ENCODE assay signal across 1 cellular context in the genomic region with DNA sequence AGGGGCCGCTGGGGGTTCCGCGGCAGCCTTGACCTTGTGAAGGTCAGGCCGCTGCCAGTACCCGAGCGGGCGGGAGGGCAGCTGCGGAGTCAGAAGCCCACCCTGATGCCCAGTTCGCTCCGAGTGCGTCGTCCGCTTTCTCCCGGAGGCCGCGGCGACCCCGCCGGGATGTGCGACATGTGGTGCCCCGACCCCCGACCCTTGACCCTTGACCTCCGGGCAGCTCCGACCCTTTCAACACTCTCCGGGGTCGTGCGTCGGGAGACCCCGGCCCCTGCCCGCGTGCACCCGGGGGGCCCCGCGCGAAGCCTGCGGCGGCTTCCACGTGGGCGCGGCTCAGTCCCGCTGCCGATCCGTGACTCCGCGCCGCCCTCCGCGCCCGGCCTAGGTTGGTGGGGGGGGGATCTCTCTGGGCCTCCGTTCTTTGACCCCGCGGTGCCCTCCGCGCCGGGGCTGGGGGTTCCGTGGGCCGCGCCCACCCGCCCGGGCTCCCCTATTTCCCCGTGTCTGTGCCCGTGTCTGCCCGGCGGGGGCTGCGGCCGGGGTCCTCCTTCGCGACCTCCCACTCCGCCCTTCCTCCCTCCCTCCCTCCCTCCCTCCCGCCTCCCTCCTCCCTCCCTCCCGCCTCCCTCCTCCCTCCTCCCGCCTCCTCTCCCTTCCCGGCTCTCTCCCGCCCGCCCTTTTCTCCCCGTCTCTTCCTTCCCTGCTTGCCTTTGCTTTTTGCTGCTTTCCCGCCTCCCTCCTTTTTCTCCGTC.
TF ChIP-seq lines count a peak whose summit lies in the region.

No MANE protein-coding gene starts in this region.

TF ChIP-seq in A549, 52 proteins besides CTCF, POLR2A, EP300 and RAD21 (continued from another document):
- TF ChIP-seq, protein P1, sequence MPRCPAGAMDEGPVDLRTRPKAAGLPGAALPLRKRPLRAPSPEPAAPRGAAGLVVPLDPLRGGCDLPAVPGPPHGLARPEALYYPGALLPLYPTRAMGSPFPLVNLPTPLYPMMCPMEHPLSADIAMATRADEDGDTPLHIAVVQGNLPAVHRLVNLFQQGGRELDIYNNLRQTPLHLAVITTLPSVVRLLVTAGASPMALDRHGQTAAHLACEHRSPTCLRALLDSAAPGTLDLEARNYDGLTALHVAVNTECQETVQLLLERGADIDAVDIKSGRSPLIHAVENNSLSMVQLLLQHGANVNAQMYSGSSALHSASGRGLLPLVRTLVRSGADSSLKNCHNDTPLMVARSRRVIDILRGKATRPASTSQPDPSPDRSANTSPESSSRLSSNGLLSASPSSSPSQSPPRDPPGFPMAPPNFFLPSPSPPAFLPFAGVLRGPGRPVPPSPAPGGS (IDR thresholded peaks at IDR 0.05): no peak; the same call in 1 of the 3 replicates
- TF ChIP-seq MAFK (IDR thresholded peaks at IDR 0.05; ENCODE audit: partially characterized antibody) (no peak), POLR2AphosphoS2 (conservative IDR thresholded peaks at IDR 0.05; ENCODE audit: low read length) (no peak), HEYL (CRISPR knock-in tag; IDR thresholded peaks at IDR 0.05) (peak; percentile 67; the same call in 1 of the 2 replicates), GATA3 (IDR thresholded peaks at IDR 0.05; ENCODE audit: borderline replicate concordance) (no peak), MYC (IDR thresholded peaks at IDR 0.05; ENCODE audit: borderline replicate concordance, low read length) (peak; percentile 82; the same call in 1 of the 2 replicates), TFCP2L1 (CRISPR knock-in tag; IDR thresholded peaks at IDR 0.05) (peak; percentile 84), CEBPB (IDR thresholded peaks at IDR 0.05) (no peak; a peak in 1 of 4 replicates), SREBF2 (IDR thresholded peaks at IDR 0.05) (no peak), HOXB5 (CRISPR knock-in tag; IDR thresholded peaks at IDR 0.05) (peak; percentile 86; the same call in 1 of the 2 replicates), CBX2 (IDR thresholded peaks at IDR 0.05; ENCODE audit: borderline replicate concordance, low read depth) (no peak), EHF (CRISPR knock-in tag; IDR thresholded peaks at IDR 0.05) (peak; percentile 73; the same call in 1 of the 2 replicates), RCOR1 (IDR thresholded peaks at IDR 0.05; ENCODE audit: low read depth, low read length) (no peak), PHF8 (IDR thresholded peaks at IDR 0.05; ENCODE audit: borderline replicate concordance, low read depth) (peak; percentile 65; the same call in 1 of the 2 replicates), JUN (IDR thresholded peaks at IDR 0.05) (peak in 1 of 2 experiments; percentile 56; a peak in 1 of 5 replicates), HOXB13 (CRISPR knock-in tag; IDR thresholded peaks at IDR 0.05; ENCODE audit: low read depth) (peak; percentile 48; the same call in 1 of the 2 replicates)
- TF ChIP-seq, protein P2, sequence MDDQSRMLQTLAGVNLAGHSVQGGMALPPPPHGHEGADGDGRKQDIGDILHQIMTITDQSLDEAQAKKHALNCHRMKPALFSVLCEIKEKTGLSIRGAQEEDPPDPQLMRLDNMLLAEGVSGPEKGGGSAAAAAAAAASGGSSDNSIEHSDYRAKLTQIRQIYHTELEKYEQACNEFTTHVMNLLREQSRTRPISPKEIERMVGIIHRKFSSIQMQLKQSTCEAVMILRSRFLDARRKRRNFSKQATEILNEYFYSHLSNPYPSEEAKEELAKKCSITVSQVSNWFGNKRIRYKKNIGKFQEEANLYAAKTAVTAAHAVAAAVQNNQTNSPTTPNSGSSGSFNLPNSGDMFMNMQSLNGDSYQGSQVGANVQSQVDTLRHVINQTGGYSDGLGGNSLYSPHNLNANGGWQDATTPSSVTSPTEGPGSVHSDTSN (IDR thresholded peaks at IDR 0.05): peak; percentile 56; the same call in 1 of the 2 replicates
- TF ChIP-seq, protein P3, sequence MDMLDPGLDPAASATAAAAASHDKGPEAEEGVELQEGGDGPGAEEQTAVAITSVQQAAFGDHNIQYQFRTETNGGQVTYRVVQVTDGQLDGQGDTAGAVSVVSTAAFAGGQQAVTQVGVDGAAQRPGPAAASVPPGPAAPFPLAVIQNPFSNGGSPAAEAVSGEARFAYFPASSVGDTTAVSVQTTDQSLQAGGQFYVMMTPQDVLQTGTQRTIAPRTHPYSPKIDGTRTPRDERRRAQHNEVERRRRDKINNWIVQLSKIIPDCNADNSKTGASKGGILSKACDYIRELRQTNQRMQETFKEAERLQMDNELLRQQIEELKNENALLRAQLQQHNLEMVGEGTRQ (IDR thresholded peaks at IDR 0.05): no peak; the same call in 1 of the 2 replicates
- TF ChIP-seq, protein P4, sequence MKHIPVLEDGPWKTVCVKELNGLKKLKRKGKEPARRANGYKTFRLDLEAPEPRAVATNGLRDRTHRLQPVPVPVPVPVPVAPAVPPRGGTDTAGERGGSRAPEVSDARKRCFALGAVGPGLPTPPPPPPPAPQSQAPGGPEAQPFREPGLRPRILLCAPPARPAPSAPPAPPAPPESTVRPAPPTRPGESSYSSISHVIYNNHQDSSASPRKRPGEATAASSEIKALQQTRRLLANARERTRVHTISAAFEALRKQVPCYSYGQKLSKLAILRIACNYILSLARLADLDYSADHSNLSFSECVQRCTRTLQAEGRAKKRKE (CRISPR knock-in tag; IDR thresholded peaks at IDR 0.05; ENCODE audit: low read depth): no peak
- TF ChIP-seq, protein P5, sequence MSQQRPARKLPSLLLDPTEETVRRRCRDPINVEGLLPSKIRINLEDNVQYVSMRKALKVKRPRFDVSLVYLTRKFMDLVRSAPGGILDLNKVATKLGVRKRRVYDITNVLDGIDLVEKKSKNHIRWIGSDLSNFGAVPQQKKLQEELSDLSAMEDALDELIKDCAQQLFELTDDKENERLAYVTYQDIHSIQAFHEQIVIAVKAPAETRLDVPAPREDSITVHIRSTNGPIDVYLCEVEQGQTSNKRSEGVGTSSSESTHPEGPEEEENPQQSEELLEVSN (IDR thresholded peaks at IDR 0.05; ENCODE audit: borderline replicate concordance, low read depth): peak; percentile 76
- TF ChIP-seq, protein P6, sequence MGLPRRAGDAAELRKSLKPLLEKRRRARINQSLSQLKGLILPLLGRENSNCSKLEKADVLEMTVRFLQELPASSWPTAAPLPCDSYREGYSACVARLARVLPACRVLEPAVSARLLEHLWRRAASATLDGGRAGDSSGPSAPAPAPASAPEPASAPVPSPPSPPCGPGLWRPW (IDR thresholded peaks at IDR 0.05): no peak
TF ChIP-seq in A549: peak in this region for 17.
